Comparison of ENCODE assay signal across 8 cellular contexts in the genomic region with DNA sequence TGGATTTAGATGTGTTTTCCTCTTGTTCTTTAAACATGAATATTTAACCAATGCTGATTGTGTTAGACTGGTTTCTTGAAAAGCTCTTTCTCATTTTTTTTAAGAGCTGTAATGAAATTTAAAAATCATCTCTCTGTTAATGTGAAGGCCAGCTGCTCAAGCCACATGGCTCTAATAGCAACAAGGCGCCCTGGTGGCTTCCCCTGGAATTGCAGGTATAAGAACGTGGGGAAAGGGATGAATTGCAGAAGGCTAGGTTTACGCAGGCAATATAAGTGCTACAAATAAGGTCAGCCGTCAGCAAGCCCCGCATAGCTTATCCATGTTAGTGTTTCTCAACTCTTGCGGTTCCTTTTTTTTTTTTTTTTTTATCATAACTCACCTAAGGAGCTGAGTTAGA.
A peak's percentile ranks its signal among the peaks of the same experiment; 100 is the strongest.
DNase-seq lines count a peak whose midpoint lies in the region; ATAC-seq and TF ChIP-seq lines count a peak whose summit lies in the region.

No MANE protein-coding gene starts in this region.

- intact Hi-C loops in gastrocnemius medialis (cut with DNase I; ENCODE audit: low total_unique reads), result no loop called here

- no peaks in the 10 kb centered on the region for H3K36me3 ChIP-seq in BJ (ENCODE audit: control insufficient read depth, insufficient read depth, low read length)
- no peaks in the 10 kb centered on the region for H3K36me3 ChIP-seq in CD8-positive, alpha-beta memory T cell (ENCODE audit: insufficient read depth, low read length)
- no peaks in the 10 kb centered on the region for H3K36me3 ChIP-seq in gastrocnemius medialis

- H3K27ac ChIP-seq in CD8-positive, alpha-beta memory T cell (ENCODE audit: low read depth, low read length), result no peak overlapping the region
- H3K27ac ChIP-seq in gastrocnemius medialis, result no peak overlapping the region

- no peak overlapping the region for H3K4me3 ChIP-seq in BJ (ENCODE audit: low read depth, low read length)
- no peak overlapping the region for H3K4me3 ChIP-seq in fibroblast of mammary gland (ENCODE audit: control insufficient read depth, low read depth, low read length)
- no peak overlapping the region for H3K4me3 ChIP-seq in CD8-positive, alpha-beta memory T cell (ENCODE audit: low read length)
- no peak overlapping the region for H3K4me3 ChIP-seq in gastrocnemius medialis

- H3K9me3 ChIP-seq in CD8-positive, alpha-beta memory T cell (ENCODE audit: low read length), result no peaks in the 10 kb centered on the region
- no peaks in the 10 kb centered on the region for H3K9me3 ChIP-seq in gastrocnemius medialis

- CTCF ChIA-PET in BJ (lab: Yijun Ruan, JAX), result interaction anchor here (0.9 to 1.5 kb wide), 4 partner anchors 8 to 14 kb away, joined by 3 to 6 read pairs (median 4); no protein-coding TSS in a partner anchor
- CTCF ChIA-PET in CD8-positive, alpha-beta memory T cell (lab: Charles Lee), result no interaction called here

- DNase-seq in BJ (ENCODE audit: low read depth), result no peak
- DNase-seq in MV-4-11 (lab: John Stamatoyannopoulos, UW), result peak; percentile 33
- peak; percentile 12 for DNase-seq in fibroblast of mammary gland (ENCODE audit: low read depth)
- no peak for DNase-seq in NCI-H510A treated with DMSO at 0.1 percent for 48 hours (lab: John Stamatoyannopoulos, UW)
- DNase-seq in nucleus accumbens (lab: John Stamatoyannopoulos, UW), result no peak
- DNase-seq in CD8-positive, alpha-beta memory T cell, result no peak
- no peak for DNase-seq in gastrocnemius medialis

- in situ Hi-C loops in gastrocnemius medialis (cut with MboI; ENCODE audit: low sequenced_read_pairs in 4 of 4), result no loop called here

- TF ChIP-seq CTCF in BJ (IDR thresholded peaks at IDR 0.05; ENCODE audit: insufficient read depth, low read depth, low read length) (peak; percentile 62), fibroblast of mammary gland (conservative IDR thresholded peaks at IDR 0.05; ENCODE audit: control insufficient read depth, insufficient read depth, low read depth, low read length) (peak; percentile 63), gastrocnemius medialis (IDR thresholded peaks at IDR 0.05 in 4 of 5, conservative IDR thresholded peaks at IDR 0.05 in 1 of 5) (no peak)

- ATAC-seq in GM18519 (IDR thresholded peaks at IDR 0.05; ENCODE audit: low FRiP score, unreplicated experiment) (peak; percentile 68), gastrocnemius medialis (no peak)

- H3K27ac Mint-ChIP-seq in CD8-positive, alpha-beta memory T cell, result no peak overlapping the region

- peaks cover 0 to 3% (median 0%) of the 10 kb centered on the region in 5 donors for H3K9me3 Mint-ChIP-seq in CD8-positive, alpha-beta memory T cell

- H3K4me1 Mint-ChIP-seq in CD8-positive, alpha-beta memory T cell, result no peaks in the 10 kb centered on the region

- TF ChIP-seq POLR2A in gastrocnemius medialis (IDR thresholded peaks at IDR 0.05), result no peak

- POLR2A ChIA-PET in BJ (lab: Charles Lee), result no interaction called here
- POLR2A ChIA-PET in CD8-positive, alpha-beta memory T cell (lab: Charles Lee), result no interaction called here

- H3K27me3 ChIP-seq in BJ (ENCODE audit: control insufficient read depth, insufficient read depth, low read length) (no peaks in the 10 kb centered on the region), gastrocnemius medialis (no peaks in the 10 kb centered on the region)
- no peaks in the 10 kb centered on the region for H3K27me3 ChIP-seq in CD8-positive, alpha-beta memory T cell (ENCODE audit: insufficient read depth, low read length, poor library complexity, severe bottlenecking)

- peaks cover 0 to 8% of the 10 kb centered on the region in 2 donors for H3K27me3 Mint-ChIP-seq in CD8-positive, alpha-beta memory T cell

- H3K4me3 Mint-ChIP-seq in CD8-positive, alpha-beta memory T cell, result no peak overlapping the region

- no peaks in the 10 kb centered on the region for H3K4me1 ChIP-seq in CD8-positive, alpha-beta memory T cell (ENCODE audit: insufficient read depth, low read length)
- H3K4me1 ChIP-seq in gastrocnemius medialis, result no peaks in the 10 kb centered on the region

- H3K36me3 Mint-ChIP-seq in CD8-positive, alpha-beta memory T cell, result no peaks in the 10 kb centered on the region

Comparison
In these comparisons a context has a peak if more than half of its experiments do, and no peak if none do; other contexts are left out.
1. DNase-seq: peak in MV-4-11 (single experiment) and fibroblast of mammary gland (single experiment); none in BJ (single experiment), NCI-H510A treated with DMSO at 0.1 percent for 48 hours (single experiment), nucleus accumbens (0 of 56), CD8-positive, alpha-beta memory T cell (0 of 5) and gastrocnemius medialis (0 of 2).
2. CTCF ChIP-seq: peak in BJ (single experiment) and fibroblast of mammary gland (single experiment); none in gastrocnemius medialis (0 of 5).